ENCODE assay signal across 1 cellular context in the genomic region with DNA sequence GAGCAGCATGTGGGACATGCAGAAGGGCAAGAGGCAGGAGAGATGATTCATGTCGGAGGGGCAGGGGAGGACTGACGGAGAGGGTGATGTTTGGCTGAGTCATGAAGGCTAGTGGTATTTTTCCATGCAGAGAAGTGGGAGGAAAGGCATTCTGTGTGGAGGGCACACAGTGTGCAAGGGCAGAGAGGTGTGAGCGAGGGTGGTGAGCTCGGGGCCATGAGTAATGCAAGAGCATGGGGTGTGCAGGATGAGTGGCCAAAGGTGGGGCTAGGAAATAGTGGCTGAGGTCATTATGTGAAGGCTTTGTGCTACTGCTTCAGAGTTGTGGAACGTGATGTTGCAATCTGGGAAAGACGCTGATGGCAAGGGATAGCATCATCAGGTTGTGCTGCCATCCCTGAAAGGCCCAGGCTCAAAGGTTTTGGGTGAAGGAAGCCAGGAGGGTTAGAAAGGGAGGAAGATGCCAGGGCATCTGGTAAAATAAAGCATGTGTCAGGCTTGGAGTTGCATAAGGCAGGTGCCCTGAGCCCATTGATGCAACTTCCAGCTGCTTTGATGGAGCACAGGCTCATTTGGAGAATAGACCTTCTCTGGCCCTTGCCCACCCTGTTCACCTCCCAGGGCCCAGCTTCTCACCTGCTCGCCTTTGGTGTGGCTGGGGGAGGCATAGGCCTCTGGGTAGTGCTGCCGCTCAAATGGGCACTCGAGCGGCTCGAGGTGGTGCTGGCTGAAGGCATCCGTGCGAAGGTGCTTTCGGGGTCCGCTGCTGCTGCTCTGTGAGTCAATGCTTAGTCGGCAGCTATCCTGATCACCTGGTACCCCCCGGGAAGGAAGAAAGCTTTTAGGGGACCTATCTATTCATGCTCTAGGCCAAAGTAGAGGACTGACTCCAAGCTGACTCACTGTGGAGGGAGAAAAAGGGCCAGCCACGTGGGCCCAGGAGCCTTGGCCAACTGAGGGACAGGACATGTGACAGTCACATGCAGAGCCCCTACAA.
TF ChIP-seq lines count a peak whose summit lies in the region.

No MANE protein-coding gene starts in this region.

TF ChIP-seq in HepG2, 621 proteins besides CTCF, POLR2A, EP300 and RAD21 (continued from another document and continues in another):
- TF ChIP-seq, protein P1, sequence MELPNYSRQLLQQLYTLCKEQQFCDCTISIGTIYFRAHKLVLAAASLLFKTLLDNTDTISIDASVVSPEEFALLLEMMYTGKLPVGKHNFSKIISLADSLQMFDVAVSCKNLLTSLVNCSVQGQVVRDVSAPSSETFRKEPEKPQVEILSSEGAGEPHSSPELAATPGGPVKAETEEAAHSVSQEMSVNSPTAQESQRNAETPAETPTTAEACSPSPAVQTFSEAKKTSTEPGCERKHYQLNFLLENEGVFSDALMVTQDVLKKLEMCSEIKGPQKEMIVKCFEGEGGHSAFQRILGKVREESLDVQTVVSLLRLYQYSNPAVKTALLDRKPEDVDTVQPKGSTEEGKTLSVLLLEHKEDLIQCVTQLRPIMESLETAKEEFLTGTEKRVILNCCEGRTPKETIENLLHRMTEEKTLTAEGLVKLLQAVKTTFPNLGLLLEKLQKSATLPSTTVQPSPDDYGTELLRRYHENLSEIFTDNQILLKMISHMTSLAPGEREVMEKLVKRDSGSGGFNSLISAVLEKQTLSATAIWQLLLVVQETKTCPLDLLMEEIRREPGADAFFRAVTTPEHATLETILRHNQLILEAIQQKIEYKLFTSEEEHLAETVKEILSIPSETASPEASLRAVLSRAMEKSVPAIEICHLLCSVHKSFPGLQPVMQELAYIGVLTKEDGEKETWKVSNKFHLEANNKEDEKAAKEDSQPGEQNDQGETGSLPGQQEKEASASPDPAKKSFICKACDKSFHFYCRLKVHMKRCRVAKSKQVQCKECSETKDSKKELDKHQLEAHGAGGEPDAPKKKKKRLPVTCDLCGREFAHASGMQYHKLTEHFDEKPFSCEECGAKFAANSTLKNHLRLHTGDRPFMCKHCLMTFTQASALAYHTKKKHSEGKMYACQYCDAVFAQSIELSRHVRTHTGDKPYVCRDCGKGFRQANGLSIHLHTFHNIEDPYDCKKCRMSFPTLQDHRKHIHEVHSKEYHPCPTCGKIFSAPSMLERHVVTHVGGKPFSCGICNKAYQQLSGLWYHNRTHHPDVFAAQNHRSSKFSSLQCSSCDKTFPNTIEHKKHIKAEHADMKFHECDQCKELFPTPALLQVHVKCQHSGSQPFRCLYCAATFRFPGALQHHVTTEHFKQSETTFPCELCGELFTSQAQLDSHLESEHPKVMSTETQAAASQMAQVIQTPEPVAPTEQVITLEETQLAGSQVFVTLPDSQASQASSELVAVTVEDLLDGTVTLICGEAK (IDR thresholded peaks at IDR 0.05), result no peak
- TF ChIP-seq, protein P1 (CRISPR knock-in tag; IDR thresholded peaks at IDR 0.05), result no peak; the same call in 1 of the 2 replicates
- TF ChIP-seq ZKSCAN8 (CRISPR knock-in tag; IDR thresholded peaks at IDR 0.05; ENCODE audit: borderline replicate concordance) (no peak), KLF11 (CRISPR knock-in tag; IDR thresholded peaks at IDR 0.05) (no peak), RNF2 (conservative IDR thresholded peaks at IDR 0.05; ENCODE audit: low read depth) (no peak), MIER3 (CRISPR knock-in tag; IDR thresholded peaks at IDR 0.05; ENCODE audit: borderline replicate concordance) (peak; percentile 78; the same call in 1 of the 2 replicates), GATAD2A (CRISPR knock-in tag; IDR thresholded peaks at IDR 0.05) (peak; percentile 65), ZBTB7B (CRISPR knock-in tag; IDR thresholded peaks at IDR 0.05) (no peak), ZNF10 (CRISPR knock-in tag; IDR thresholded peaks at IDR 0.05; ENCODE audit: borderline replicate concordance, low read depth) (no peak), ZNF546 (CRISPR knock-in tag; conservative IDR thresholded peaks at IDR 0.05) (no peak), ZNF556 (CRISPR knock-in tag; IDR thresholded peaks at IDR 0.05; ENCODE audit: borderline replicate concordance) (no peak), FOXO1 (CRISPR knock-in tag; IDR thresholded peaks at IDR 0.05) (no peak), HNRNPK (IDR thresholded peaks at IDR 0.05; ENCODE audit: low read depth, low read length, poor library complexity, severe bottlenecking) (no peak), ZNF34 (CRISPR knock-in tag; IDR thresholded peaks at IDR 0.05; ENCODE audit: borderline replicate concordance) (no peak), ZNF451 (CRISPR knock-in tag; IDR thresholded peaks at IDR 0.05) (no peak), ZBTB42 (CRISPR knock-in tag; IDR thresholded peaks at IDR 0.05) (no peak), MEIS2 (CRISPR knock-in tag; IDR thresholded peaks at IDR 0.05) (no peak), ARNT (IDR thresholded peaks at IDR 0.05) (no peak), MAFG (CRISPR knock-in tag; IDR thresholded peaks at IDR 0.05) (peak; percentile 78; the same call in 1 of the 2 replicates), SRSF9 (IDR thresholded peaks at IDR 0.05; ENCODE audit: borderline replicate concordance, insufficient read depth, low read depth, low read length, poor library complexity, severe bottlenecking) (no peak), MTA1 (CRISPR knock-in tag; IDR thresholded peaks at IDR 0.05; ENCODE audit: borderline replicate concordance) (no peak), HOXA3 (CRISPR knock-in tag; IDR thresholded peaks at IDR 0.05) (0 out of 2 replicates have a peak, but pooled peaks have one; percentile 28)
- TF ChIP-seq, protein P2, sequence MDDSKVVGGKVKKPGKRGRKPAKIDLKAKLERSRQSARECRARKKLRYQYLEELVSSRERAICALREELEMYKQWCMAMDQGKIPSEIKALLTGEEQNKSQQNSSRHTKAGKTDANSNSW (CRISPR knock-in tag; IDR thresholded peaks at IDR 0.05; ENCODE audit: borderline replicate concordance), result no peak
- TF ChIP-seq, protein P3, sequence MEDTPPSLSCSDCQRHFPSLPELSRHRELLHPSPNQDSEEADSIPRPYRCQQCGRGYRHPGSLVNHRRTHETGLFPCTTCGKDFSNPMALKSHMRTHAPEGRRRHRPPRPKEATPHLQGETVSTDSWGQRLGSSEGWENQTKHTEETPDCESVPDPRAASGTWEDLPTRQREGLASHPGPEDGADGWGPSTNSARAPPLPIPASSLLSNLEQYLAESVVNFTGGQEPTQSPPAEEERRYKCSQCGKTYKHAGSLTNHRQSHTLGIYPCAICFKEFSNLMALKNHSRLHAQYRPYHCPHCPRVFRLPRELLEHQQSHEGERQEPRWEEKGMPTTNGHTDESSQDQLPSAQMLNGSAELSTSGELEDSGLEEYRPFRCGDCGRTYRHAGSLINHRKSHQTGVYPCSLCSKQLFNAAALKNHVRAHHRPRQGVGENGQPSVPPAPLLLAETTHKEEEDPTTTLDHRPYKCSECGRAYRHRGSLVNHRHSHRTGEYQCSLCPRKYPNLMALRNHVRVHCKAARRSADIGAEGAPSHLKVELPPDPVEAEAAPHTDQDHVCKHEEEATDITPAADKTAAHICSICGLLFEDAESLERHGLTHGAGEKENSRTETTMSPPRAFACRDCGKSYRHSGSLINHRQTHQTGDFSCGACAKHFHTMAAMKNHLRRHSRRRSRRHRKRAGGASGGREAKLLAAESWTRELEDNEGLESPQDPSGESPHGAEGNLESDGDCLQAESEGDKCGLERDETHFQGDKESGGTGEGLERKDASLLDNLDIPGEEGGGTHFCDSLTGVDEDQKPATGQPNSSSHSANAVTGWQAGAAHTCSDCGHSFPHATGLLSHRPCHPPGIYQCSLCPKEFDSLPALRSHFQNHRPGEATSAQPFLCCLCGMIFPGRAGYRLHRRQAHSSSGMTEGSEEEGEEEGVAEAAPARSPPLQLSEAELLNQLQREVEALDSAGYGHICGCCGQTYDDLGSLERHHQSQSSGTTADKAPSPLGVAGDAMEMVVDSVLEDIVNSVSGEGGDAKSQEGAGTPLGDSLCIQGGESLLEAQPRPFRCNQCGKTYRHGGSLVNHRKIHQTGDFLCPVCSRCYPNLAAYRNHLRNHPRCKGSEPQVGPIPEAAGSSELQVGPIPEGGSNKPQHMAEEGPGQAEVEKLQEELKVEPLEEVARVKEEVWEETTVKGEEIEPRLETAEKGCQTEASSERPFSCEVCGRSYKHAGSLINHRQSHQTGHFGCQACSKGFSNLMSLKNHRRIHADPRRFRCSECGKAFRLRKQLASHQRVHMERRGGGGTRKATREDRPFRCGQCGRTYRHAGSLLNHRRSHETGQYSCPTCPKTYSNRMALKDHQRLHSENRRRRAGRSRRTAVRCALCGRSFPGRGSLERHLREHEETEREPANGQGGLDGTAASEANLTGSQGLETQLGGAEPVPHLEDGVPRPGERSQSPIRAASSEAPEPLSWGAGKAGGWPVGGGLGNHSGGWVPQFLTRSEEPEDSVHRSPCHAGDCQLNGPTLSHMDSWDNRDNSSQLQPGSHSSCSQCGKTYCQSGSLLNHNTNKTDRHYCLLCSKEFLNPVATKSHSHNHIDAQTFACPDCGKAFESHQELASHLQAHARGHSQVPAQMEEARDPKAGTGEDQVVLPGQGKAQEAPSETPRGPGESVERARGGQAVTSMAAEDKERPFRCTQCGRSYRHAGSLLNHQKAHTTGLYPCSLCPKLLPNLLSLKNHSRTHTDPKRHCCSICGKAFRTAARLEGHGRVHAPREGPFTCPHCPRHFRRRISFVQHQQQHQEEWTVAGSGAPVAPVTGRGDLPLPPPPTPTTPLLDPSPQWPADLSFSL (CRISPR knock-in tag; IDR thresholded peaks at IDR 0.05), result peak; percentile 81
- TF ChIP-seq, protein P4, sequence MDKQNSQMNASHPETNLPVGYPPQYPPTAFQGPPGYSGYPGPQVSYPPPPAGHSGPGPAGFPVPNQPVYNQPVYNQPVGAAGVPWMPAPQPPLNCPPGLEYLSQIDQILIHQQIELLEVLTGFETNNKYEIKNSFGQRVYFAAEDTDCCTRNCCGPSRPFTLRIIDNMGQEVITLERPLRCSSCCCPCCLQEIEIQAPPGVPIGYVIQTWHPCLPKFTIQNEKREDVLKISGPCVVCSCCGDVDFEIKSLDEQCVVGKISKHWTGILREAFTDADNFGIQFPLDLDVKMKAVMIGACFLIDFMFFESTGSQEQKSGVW (CRISPR knock-in tag; IDR thresholded peaks at IDR 0.05; ENCODE audit: borderline replicate concordance), result no peak
- TF ChIP-seq, protein P5, sequence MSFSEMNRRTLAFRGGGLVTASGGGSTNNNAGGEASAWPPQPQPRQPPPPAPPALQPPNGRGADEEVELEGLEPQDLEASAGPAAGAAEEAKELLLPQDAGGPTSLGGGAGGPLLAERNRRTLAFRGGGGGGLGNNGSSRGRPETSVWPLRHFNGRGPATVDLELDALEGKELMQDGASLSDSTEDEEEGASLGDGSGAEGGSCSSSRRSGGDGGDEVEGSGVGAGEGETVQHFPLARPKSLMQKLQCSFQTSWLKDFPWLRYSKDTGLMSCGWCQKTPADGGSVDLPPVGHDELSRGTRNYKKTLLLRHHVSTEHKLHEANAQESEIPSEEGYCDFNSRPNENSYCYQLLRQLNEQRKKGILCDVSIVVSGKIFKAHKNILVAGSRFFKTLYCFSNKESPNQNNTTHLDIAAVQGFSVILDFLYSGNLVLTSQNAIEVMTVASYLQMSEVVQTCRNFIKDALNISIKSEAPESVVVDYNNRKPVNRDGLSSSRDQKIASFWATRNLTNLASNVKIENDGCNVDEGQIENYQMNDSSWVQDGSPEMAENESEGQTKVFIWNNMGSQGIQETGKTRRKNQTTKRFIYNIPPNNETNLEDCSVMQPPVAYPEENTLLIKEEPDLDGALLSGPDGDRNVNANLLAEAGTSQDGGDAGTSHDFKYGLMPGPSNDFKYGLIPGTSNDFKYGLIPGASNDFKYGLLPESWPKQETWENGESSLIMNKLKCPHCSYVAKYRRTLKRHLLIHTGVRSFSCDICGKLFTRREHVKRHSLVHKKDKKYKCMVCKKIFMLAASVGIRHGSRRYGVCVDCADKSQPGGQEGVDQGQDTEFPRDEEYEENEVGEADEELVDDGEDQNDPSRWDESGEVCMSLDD (CRISPR knock-in tag; IDR thresholded peaks at IDR 0.05; ENCODE audit: borderline replicate concordance), result no peak
- TF ChIP-seq, protein P6, sequence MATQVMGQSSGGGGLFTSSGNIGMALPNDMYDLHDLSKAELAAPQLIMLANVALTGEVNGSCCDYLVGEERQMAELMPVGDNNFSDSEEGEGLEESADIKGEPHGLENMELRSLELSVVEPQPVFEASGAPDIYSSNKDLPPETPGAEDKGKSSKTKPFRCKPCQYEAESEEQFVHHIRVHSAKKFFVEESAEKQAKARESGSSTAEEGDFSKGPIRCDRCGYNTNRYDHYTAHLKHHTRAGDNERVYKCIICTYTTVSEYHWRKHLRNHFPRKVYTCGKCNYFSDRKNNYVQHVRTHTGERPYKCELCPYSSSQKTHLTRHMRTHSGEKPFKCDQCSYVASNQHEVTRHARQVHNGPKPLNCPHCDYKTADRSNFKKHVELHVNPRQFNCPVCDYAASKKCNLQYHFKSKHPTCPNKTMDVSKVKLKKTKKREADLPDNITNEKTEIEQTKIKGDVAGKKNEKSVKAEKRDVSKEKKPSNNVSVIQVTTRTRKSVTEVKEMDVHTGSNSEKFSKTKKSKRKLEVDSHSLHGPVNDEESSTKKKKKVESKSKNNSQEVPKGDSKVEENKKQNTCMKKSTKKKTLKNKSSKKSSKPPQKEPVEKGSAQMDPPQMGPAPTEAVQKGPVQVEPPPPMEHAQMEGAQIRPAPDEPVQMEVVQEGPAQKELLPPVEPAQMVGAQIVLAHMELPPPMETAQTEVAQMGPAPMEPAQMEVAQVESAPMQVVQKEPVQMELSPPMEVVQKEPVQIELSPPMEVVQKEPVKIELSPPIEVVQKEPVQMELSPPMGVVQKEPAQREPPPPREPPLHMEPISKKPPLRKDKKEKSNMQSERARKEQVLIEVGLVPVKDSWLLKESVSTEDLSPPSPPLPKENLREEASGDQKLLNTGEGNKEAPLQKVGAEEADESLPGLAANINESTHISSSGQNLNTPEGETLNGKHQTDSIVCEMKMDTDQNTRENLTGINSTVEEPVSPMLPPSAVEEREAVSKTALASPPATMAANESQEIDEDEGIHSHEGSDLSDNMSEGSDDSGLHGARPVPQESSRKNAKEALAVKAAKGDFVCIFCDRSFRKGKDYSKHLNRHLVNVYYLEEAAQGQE (IDR thresholded peaks at IDR 0.05; ENCODE audit: borderline replicate concordance in 1 of 2, low read depth in 1 of 2, low read length in 2 of 2), result no peak
